In the genomic region with DNA sequence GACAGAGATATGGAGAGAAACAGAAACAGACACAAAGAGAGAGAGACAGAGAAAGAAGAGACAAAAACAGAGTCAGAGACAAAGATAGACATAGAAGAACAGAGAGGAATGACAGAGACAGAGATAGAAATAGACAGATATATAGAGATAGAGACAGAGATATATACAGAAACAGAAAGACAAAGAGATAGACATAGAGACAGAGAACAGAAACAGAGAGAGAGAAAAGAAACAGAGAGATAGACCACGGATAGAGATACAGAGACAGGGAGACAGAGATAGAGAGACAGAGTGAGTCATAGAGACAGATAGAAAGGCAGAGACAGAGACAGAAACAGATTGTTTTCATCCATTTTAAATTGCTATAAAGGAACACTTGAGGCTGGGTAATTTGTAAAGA, we compare ENCODE assay signal across 16 cellular contexts. TPM values are rescaled to one million over a fixed set of nuclear protein-coding genes. Genes with fewer than 3 reads are reported as not detected.
A peak's percentile ranks its signal among the peaks of the same experiment; 100 is the strongest.
DNase-seq lines count a peak whose midpoint lies in the region; ATAC-seq and TF ChIP-seq lines count a peak whose summit lies in the region.
"Had no signal": no experiment of that assay in that cellular context is flagged by ENCODE, and none has a peak within 500 bp of the region (broad histone marks: within the 10 kb centered on the region; RNA-seq: fewer than 3 reads in every experiment).

No MANE protein-coding gene starts in this region.

- H3K9me2 ChIP-seq in GM23248 (ENCODE audit: insufficient read depth), result no peaks in the 10 kb centered on the region

- H3K4me2 ChIP-seq in GM23248 (ENCODE audit: unreplicated experiment) (no peak overlapping the region), osteoblast (ENCODE audit: insufficient read depth, low read length) (no peak overlapping the region)

- ATAC-seq in GM18873 (IDR thresholded peaks at IDR 0.05; ENCODE audit: low FRiP score, unreplicated experiment) (peak; percentile 57), HG03521 (IDR thresholded peaks at IDR 0.05; ENCODE audit: unreplicated experiment) (peak; percentile 49)
- ATAC-seq: naive thymus-derived CD8-positive, alpha-beta T cell had no signal

- H3K79me2 ChIP-seq in GM23248 (ENCODE audit: insufficient read depth) (no peaks in the 10 kb centered on the region), osteoblast (ENCODE audit: insufficient read depth, low read length) (no peaks in the 10 kb centered on the region)

- no peak for DNase-seq in GM23248
- DNase-seq in osteoblast (ENCODE audit: insufficient read length, low spot score, missing footprints), result no peak
- DNase-seq in stimulated activated CD4-positive, alpha-beta T cell treated with anti-CD3 and anti-CD28 coated beads, Interleukin-1b, Interleukin-23, amount 100 ng/mL, for 48 hours, result no peak
- no peak for DNase-seq in stimulated activated CD4-positive, alpha-beta T cell treated with anti-CD3 and anti-CD28 coated beads, Interleukin-2, amount 100 ng/mL, for 48 hours
- DNase-seq in NCI-H1694 treated with DMSO at 0.1 percent for 48 hours (lab: John Stamatoyannopoulos, UW), result no peak
- no peak for DNase-seq in T-helper 9 cell
- DNase-seq: amniotic stem cell; CD4-positive, alpha-beta memory T cell; naive thymus-derived CD8-positive, alpha-beta T cell; NCI-H146; stimulated activated CD4-positive, alpha-beta T cell treated with anti-CD3 and anti-CD28 coated beads, Interleukin-15, amount 100 ng/mL, for 24 hours; stimulated activated naive CD4-positive, alpha-beta T cell; T-helper 17 cell had no signal

- H3K4me1 ChIP-seq in GM23248 (ENCODE audit: insufficient read depth) (peaks cover 22% of the 10 kb centered on the region), osteoblast (ENCODE audit: insufficient read depth, low read length) (peaks cover 25% of the 10 kb centered on the region)

- peak overlapping the region; percentile 35; the same call in 1 of the 2 replicates for H2AFZ ChIP-seq in GM23248
- peak overlapping the region; percentile 45 for H2AFZ ChIP-seq in osteoblast (ENCODE audit: low read length)

- H3K4me3 ChIP-seq in GM23248 (no peak overlapping the region), osteoblast (ENCODE audit: insufficient read depth, low read length) (no peak overlapping the region)

- 57 to 76% methylated on average over 1 of the region's 1 CpG for WGBS in GM23248 (ENCODE audit: low coverage in 1 of 2, low lambda C conversion rate in 2 of 2, missing lambda C conversion rate in 2 of 2), 2 experiments

- H3K36me3 ChIP-seq in GM23248 (ENCODE audit: low read depth) (no peaks in the 10 kb centered on the region), osteoblast (ENCODE audit: insufficient read depth, low read length) (no peaks in the 10 kb centered on the region)

- H4K20me1 ChIP-seq in GM23248 (ENCODE audit: insufficient read depth) (no peaks in the 10 kb centered on the region), osteoblast (ENCODE audit: insufficient read depth, low read length) (no peaks in the 10 kb centered on the region)

- H3K9ac ChIP-seq in GM23248, result no peak overlapping the region

- H3K27me3 ChIP-seq in GM23248 (replicated peaks; ENCODE audit: insufficient read depth) (no peaks in the 10 kb centered on the region; the same call in 1 of the 2 replicates), osteoblast (ENCODE audit: insufficient read depth, low read length) (peaks cover 4% of the 10 kb centered on the region)

- no peaks in the 10 kb centered on the region for H3K9me3 ChIP-seq in GM23248 (ENCODE audit: low read depth)
- H3K9me3 ChIP-seq in osteoblast (ENCODE audit: low read depth, low read length), result no peaks in the 10 kb centered on the region

- no peak overlapping the region for H3K27ac ChIP-seq in GM23248
- no peak overlapping the region for H3K27ac ChIP-seq in osteoblast (ENCODE audit: low read depth, low read length)

- peaks cover 21% of the 10 kb centered on the region for H3F3A ChIP-seq in GM23248 (ENCODE audit: insufficient read depth)

- in situ Hi-C loops in GM23248 (cut with MboI), result no loop called here

- no peak for TF ChIP-seq CTCF in osteoblast (IDR thresholded peaks at IDR 0.05; ENCODE audit: extremely low read depth, low read depth, low read length)

RNA-seq across cellular contexts. Expression of gene MPEG1, which starts 12.3 kb away (rescaled TPM):
- total RNA-seq in GM23248 (2014; rRNA removed; shearing (Covaris generic)), result not detected in 2 replicates
- polyA plus RNA-seq in GM23248 (2016; fragmentation: Nextera tagmentation; extraction: Ambion mirVana), result not detected in 2 replicates
- under 0.01 and 0.36 TPM in 2 replicates for total RNA-seq in osteoblast
- total RNA-seq: activated CD8-positive, alpha-beta memory T cell treated with anti-CD3 and anti-CD28 coated beads for 36 hours had no signal

RNA-seq across cellular contexts. Expression of gene DTX4, which starts 53.1 kb away (rescaled TPM):
- 0.22 and 0.38 TPM in 2 replicates for total RNA-seq in GM23248 (2014; rRNA removed; shearing (Covaris generic))
- 0.10 and 0.16 TPM in 2 replicates for polyA plus RNA-seq in GM23248 (2016; fragmentation: Nextera tagmentation; extraction: Ambion mirVana)
- total RNA-seq in osteoblast, result under 0.01 and 0.29 TPM in 2 replicates
